33 cellular contexts compared by ENCODE assay signal in the genomic region with DNA sequence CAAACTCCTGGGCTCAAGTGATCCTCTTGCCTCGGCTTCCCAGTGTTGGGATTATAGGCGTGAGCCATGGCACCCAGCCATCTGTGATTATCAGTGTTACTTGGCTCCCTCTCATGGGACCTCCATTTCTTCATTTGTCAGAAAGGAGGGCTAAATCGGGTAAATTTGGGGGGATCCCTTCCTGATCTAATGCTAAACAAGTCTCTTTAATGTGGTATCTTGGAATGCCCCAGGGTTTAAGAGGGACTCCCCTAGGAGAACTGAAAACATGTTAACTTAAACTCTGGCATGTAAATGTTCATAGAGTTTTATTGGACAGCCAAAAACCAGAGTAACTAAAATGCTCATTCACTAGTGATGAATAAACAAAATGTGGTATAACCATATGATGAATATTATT.
"Had no signal": no experiment of that assay in that cellular context is flagged by ENCODE, and none has a peak within 500 bp of the region (broad histone marks: within the 10 kb centered on the region; RNA-seq: fewer than 3 reads in every experiment).

No MANE protein-coding gene starts in this region.

- H3K9me3 Mint-ChIP-seq: activated B cell treated with CpG ODN at 0.5 μM for 24 hours; activated CD4-positive, alpha-beta memory T cell treated with anti-CD3 and anti-CD28 coated beads, Interleukin-2, amount 10 ng/mL, durations not matched to agents 7 days and 5 days; activated T-cell treated with anti-CD3 and anti-CD28 coated beads, Interleukin-2, amount 50 U/mL, for 24 hours; activated T-cell treated with anti-CD3 and anti-CD28 coated beads, Interleukin-2, amount 50 U/mL, for 72 hours; brain; T-helper 2 cell treated with Interferon-gamma antibody and Interleukin-4, amounts not matched to agents 5 μg/mL and 100 μg/mL, for 36 hours had no signal

- H3K27ac ChIP-seq: ascending aorta, breast epithelium, cardiac muscle cell, colonic mucosa, epithelial cell of prostate, esophagus squamous epithelium, WERI-Rb-1 had no signal

- H3K27ac Mint-ChIP-seq: activated B cell treated with CpG ODN at 0.5 μM for 24 hours; activated CD4-positive, alpha-beta memory T cell treated with anti-CD3 and anti-CD28 coated beads, Interleukin-2, amount 10 ng/mL, durations not matched to agents 7 days and 5 days; activated naive CD8-positive, alpha-beta T cell; activated T-cell treated with anti-CD3 and anti-CD28 coated beads, Interleukin-2, amount 50 U/mL, for 24 hours; activated T-cell treated with anti-CD3 and anti-CD28 coated beads, Interleukin-2, amount 50 U/mL, for 72 hours; T-helper 17 cell; T-helper 2 cell treated with Interferon-gamma antibody and Interleukin-4, amounts not matched to agents 5 μg/mL and 100 μg/mL, for 36 hours had no signal

- DNase-seq: activated B cell treated with CpG ODN at 0.5 μM for 24 hours; activated CD4-positive, alpha-beta memory T cell treated with anti-CD3 and anti-CD28 coated beads, Interleukin-2, amount 10 ng/mL, durations not matched to agents 7 days and 5 days; activated CD4-positive, alpha-beta T cell treated with anti-CD3 and anti-CD28 coated beads for 48 hours; activated CD4-positive, alpha-beta T cell treated with anti-CD3 and anti-CD28 coated beads, Interleukin-2, amount 50 U/mL, for 4 hours; activated CD8-positive, alpha-beta memory T cell treated with anti-CD3 and anti-CD28 coated beads, Interleukin-2, amount 50 U/mL, for 48 hours; activated effector memory CD4-positive, alpha-beta T cell treated with Interleukin-2 at 50 U/mL for 16 hours; activated gamma-delta T cell treated with Interleukin-2 at 50 U/mL for 16 hours; activated naive CD4-positive, alpha-beta T cell treated with anti-CD3 and anti-CD28 coated beads, Interleukin-2, amount 50 U/mL, for 16 hours; activated naive CD4-positive, alpha-beta T cell treated with Interleukin-2 at 50 U/mL for 16 hours; activated T-cell treated with anti-CD3 and anti-CD28 coated beads for 4 hours; activated T-cell treated with anti-CD3 and anti-CD28 coated beads, Interleukin-2, amount 50 U/mL, for 24 hours; activated T-cell treated with anti-CD3 and anti-CD28 coated beads, Interleukin-2, amount 50 U/mL, for 72 hours; central memory CD4-positive, alpha-beta T cell; cerebellar nuclear complex; colonic mucosa; effector CD8-positive, alpha-beta T cell; esophagus squamous epithelium; foreskin melanocyte; head of caudate nucleus; T-helper 1 cell; T-helper 17 cell; T1000; WERI-Rb-1 had no signal

- ATAC-seq: activated CD4-positive, CD25-positive, alpha-beta regulatory T cell treated with anti-CD3 and anti-CD28 coated beads, Interleukin-2, amount 50 U/mL, for 24 hours; activated T-cell treated with anti-CD3 and anti-CD28 coated beads, Interleukin-2, amount 50 U/mL, for 72 hours; T-helper 17 cell had no signal

- FAIRE-seq: endometrium, endothelial cell of umbilical vein had no signal

- H3K36me3 ChIP-seq: colonic mucosa had no signal

- H3K4me1 ChIP-seq: ascending aorta, breast epithelium, colonic mucosa, esophagus squamous epithelium had no signal

- H3K4me1 Mint-ChIP-seq: activated B cell treated with CpG ODN at 0.5 μM for 24 hours; activated CD4-positive, alpha-beta memory T cell treated with anti-CD3 and anti-CD28 coated beads, Interleukin-2, amount 10 ng/mL, durations not matched to agents 7 days and 5 days; brain had no signal

- H3K27me3 ChIP-seq: ascending aorta, breast epithelium, cardiac muscle cell, colonic mucosa, esophagus squamous epithelium had no signal

- H3K27me3 Mint-ChIP-seq: activated B cell treated with CpG ODN at 0.5 μM for 24 hours; activated CD4-positive, alpha-beta memory T cell treated with anti-CD3 and anti-CD28 coated beads, Interleukin-2, amount 10 ng/mL, durations not matched to agents 7 days and 5 days; activated naive CD8-positive, alpha-beta T cell; activated T-cell treated with anti-CD3 and anti-CD28 coated beads, Interleukin-2, amount 50 U/mL, for 24 hours; brain; T-helper 17 cell had no signal

- H3K4me3 ChIP-seq: ascending aorta, breast epithelium, cardiac muscle cell, colonic mucosa, esophagus squamous epithelium had no signal

- H3K4me3 Mint-ChIP-seq: activated B cell treated with CpG ODN at 0.5 μM for 24 hours; activated CD4-positive, alpha-beta memory T cell treated with anti-CD3 and anti-CD28 coated beads, Interleukin-2, amount 10 ng/mL, durations not matched to agents 7 days and 5 days; activated naive CD8-positive, alpha-beta T cell; activated T-cell treated with anti-CD3 and anti-CD28 coated beads, Interleukin-2, amount 50 U/mL, for 24 hours; activated T-cell treated with anti-CD3 and anti-CD28 coated beads, Interleukin-2, amount 50 U/mL, for 72 hours; brain; T-helper 17 cell; T-helper 2 cell treated with Interferon-gamma antibody and Interleukin-4, amounts not matched to agents 5 μg/mL and 100 μg/mL, for 36 hours had no signal

- H3K9me3 ChIP-seq: ascending aorta, breast epithelium, colonic mucosa, esophagus squamous epithelium had no signal
